In the genomic region with DNA sequence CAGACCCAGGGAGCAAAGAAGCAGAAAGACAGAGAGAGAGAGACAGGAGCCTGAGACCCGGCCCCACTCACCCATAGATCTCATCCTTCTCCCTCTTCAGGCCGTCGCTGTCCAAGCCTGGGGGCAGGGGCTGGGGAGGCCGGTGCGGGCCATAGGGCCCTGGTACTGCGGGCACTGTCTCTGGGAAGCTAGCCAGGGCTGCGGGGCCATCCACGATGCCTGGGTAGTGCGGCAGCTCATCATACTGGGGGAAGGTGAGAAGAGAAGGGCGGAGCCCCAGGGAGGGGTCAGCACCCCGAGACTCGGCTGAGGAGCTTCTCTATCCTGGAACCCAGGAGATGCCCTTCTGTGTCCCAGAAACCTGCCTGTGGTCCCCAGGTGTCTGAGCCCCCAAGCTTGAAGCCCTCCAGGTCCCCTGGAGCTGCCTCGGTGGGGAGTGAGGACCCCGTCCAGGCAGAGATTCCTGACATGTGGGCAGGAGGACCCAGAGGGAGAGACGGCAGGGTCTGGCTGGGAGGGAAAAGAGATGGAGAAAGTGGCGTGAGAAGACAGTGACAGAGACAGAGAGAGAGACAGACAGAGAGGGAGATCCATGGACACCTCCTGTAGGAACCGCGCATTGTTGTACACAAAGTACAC, we compare ENCODE assay signal across 20 cellular contexts. TPM values are rescaled to one million over a fixed set of nuclear protein-coding genes. Genes with fewer than 3 reads are reported as not detected.
DNase-seq lines count a peak whose midpoint lies in the region; ATAC-seq, FAIRE-seq and TF ChIP-seq lines count a peak whose summit lies in the region.
"Had no signal": no experiment of that assay in that cellular context is flagged by ENCODE, and none has a peak within 500 bp of the region (broad histone marks: within the 10 kb centered on the region; RNA-seq: fewer than 3 reads in every experiment).

No MANE protein-coding gene starts in this region.

- TF ChIP-seq RAD21 in SK-N-SH (IDR thresholded peaks at IDR 0.05; ENCODE audit: low read length) (no peak), HepG2 (CRISPR knock-in tag; IDR thresholded peaks at IDR 0.05) (no peak)

- H3K9me3 ChIP-seq in SK-N-SH (no peaks in the 10 kb centered on the region), HepG2 (ENCODE audit: low read length) (no peaks in the 10 kb centered on the region), WERI-Rb-1 (ENCODE audit: severe bottlenecking) (no peaks in the 10 kb centered on the region)
- H3K9me3 ChIP-seq: tibial nerve had no signal

- H3K36me3 Mint-ChIP-seq in chondrocyte (ENCODE audit: low read depth), result peaks cover 18% of the 10 kb centered on the region
- peaks cover 5% of the 10 kb centered on the region for H3K36me3 Mint-ChIP-seq in type B pancreatic cell
- peaks cover 0 to 7% of the 10 kb centered on the region in 2 donors for H3K36me3 Mint-ChIP-seq in CD14-positive monocyte
- no peaks in the 10 kb centered on the region for H3K36me3 Mint-ChIP-seq in activated CD4-positive, alpha-beta memory T cell treated with anti-CD3 and anti-CD28 coated beads, Interleukin-2, amount 10 ng/mL, durations not matched to agents 7 days and 5 days (ENCODE audit: low read depth)

- H3K79me2 ChIP-seq in SK-N-SH (ENCODE audit: insufficient read depth) (peaks cover 21% of the 10 kb centered on the region), HepG2 (ENCODE audit: insufficient read depth, low read length) (no peaks in the 10 kb centered on the region)

- H3K27me3 Mint-ChIP-seq in chondrocyte (ENCODE audit: low read depth) (peaks cover 8% of the 10 kb centered on the region), type B pancreatic cell (peaks cover 58% of the 10 kb centered on the region), CD14-positive monocyte (ENCODE audit: low read depth in 3 of 3) (peaks cover 72 to 89% (median 77%) of the 10 kb centered on the region in 3 donors)
- H3K27me3 Mint-ChIP-seq in activated CD4-positive, alpha-beta memory T cell treated with anti-CD3 and anti-CD28 coated beads, Interleukin-2, amount 10 ng/mL, durations not matched to agents 7 days and 5 days, result peaks cover 71% of the 10 kb centered on the region

- POLR2A ChIA-PET in SK-N-SH (lab: Yijun Ruan, JAX), result interaction anchor here (0.6 kb wide), 1 partner anchor 10 kb away, joined by 3 read pairs; no protein-coding TSS in a partner anchor
- POLR2A ChIA-PET in HepG2 (lab: Yijun Ruan, JAX), result no interaction called here
- POLR2A ChIA-PET in activated CD4-positive, alpha-beta memory T cell treated with anti-CD3 and anti-CD28 coated beads, Interleukin-2, amount 10 ng/mL, durations not matched to agents 7 days and 5 days (lab: Charles Lee), result no interaction called here

- H3K4me2 ChIP-seq in SK-N-SH, result peak overlapping the region; percentile 99
- no peak overlapping the region for H3K4me2 ChIP-seq in HepG2 (ENCODE audit: low read depth, low read length)

- in situ Hi-C loops in HepG2 (cut with HindIII; ENCODE audit: extremely low pct_ligation_motif_present, low pct_unique_long_range_greater_than_20kb), result loop anchor here (10.0 kb wide), 1 partner anchor 122 kb away; no protein-coding TSS in a partner anchor

- no TSS peak for BruUV-seq in HepG2 (replicated peaks; lab: Mats Ljungman, UMichigan)

- H3K9me2 ChIP-seq in SK-N-SH, result no peaks in the 10 kb centered on the region

- H3K4me1 ChIP-seq in SK-N-SH (ENCODE audit: control insufficient read depth in 1 of 2, insufficient read depth in 2 of 2, low read depth in 1 of 2, low read length in 1 of 2) (peaks cover 24 to 37% of the 10 kb centered on the region in 2 experiments; a peak in 3 of 4 replicates), HepG2 (ENCODE audit: insufficient read depth, low read length) (peaks cover 5% of the 10 kb centered on the region; the same call in 1 of the 2 replicates)

- DNase-seq in SK-N-SH, result peak; percentile 40
- DNase-seq in chondrocyte (ENCODE audit: low spot score), result no peak
- no peak for DNase-seq in HepG2 (ENCODE audit: low spot score)
- DNase-seq in type B pancreatic cell (ENCODE audit: extremely low spot score, unreplicated experiment), result no peak
- DNase-seq in CD14-positive monocyte (ENCODE audit: low spot score), result no peak
- DNase-seq in activated CD4-positive, alpha-beta memory T cell treated with anti-CD3 and anti-CD28 coated beads, Interleukin-2, amount 10 ng/mL, durations not matched to agents 7 days and 5 days, result no peak
- DNase-seq in WERI-Rb-1, result no peak
- DNase-seq: activated B cell treated with CpG ODN at 0.5 μM for 24 hours; DND-41; NCI-H1436; NCI-H774; SIG-M5; stimulated activated CD4-positive, alpha-beta T cell treated with anti-CD3 and anti-CD28 coated beads, Interleukin-12 subunit alpha, Interleukin-12 subunit beta, amount 100 ng/mL, for 4 hours had no signal

- H3K9ac ChIP-seq in SK-N-SH, result no peak overlapping the region
- H3K9ac ChIP-seq in HepG2 (ENCODE audit: insufficient read depth, low read depth, low read length), result no peak overlapping the region

- no peak overlapping the region for H2AFZ ChIP-seq in SK-N-SH (ENCODE audit: low read depth)
- H2AFZ ChIP-seq in HepG2 (ENCODE audit: low read length), result no peak overlapping the region

- H3K27me3 ChIP-seq in SK-N-SH (ENCODE audit: insufficient read depth), result no peaks in the 10 kb centered on the region
- H3K27me3 ChIP-seq in HepG2 (ENCODE audit: control insufficient read depth in 1 of 2, insufficient read depth in 2 of 2, low read length in 2 of 2), result peaks cover 12 to 80% of the 10 kb centered on the region in 2 experiments
- H3K27me3 ChIP-seq in WERI-Rb-1 (ENCODE audit: insufficient read depth, low read depth, severe bottlenecking), result no peaks in the 10 kb centered on the region

- TF ChIP-seq POLR2A in HepG2 (IDR thresholded peaks at IDR 0.05; ENCODE audit: insufficient read depth in 1 of 2, low read depth in 2 of 2, low read length in 2 of 2), result no peak

- H3F3A ChIP-seq in SK-N-SH (replicated peaks; ENCODE audit: insufficient read depth), result peaks cover 8% of the 10 kb centered on the region

- H3K4me1 Mint-ChIP-seq in chondrocyte (ENCODE audit: low read depth) (peaks cover 45% of the 10 kb centered on the region), type B pancreatic cell (ENCODE audit: unreplicated experiment) (peaks cover 21% of the 10 kb centered on the region), CD14-positive monocyte (peaks cover 14% of the 10 kb centered on the region)
- peaks cover 12% of the 10 kb centered on the region for H3K4me1 Mint-ChIP-seq in activated CD4-positive, alpha-beta memory T cell treated with anti-CD3 and anti-CD28 coated beads, Interleukin-2, amount 10 ng/mL, durations not matched to agents 7 days and 5 days

- no peak for FAIRE-seq in HepG2 (lab: Jason Lieb, UNC)
- FAIRE-seq: A204.1, colon, GM12892, GM19239 had no signal

- H3K27ac Mint-ChIP-seq in chondrocyte (ENCODE audit: unreplicated experiment) (no peak overlapping the region), type B pancreatic cell (peak overlapping the region; percentile 76), CD14-positive monocyte (no peak overlapping the region)
- H3K27ac Mint-ChIP-seq in activated CD4-positive, alpha-beta memory T cell treated with anti-CD3 and anti-CD28 coated beads, Interleukin-2, amount 10 ng/mL, durations not matched to agents 7 days and 5 days, result no peak overlapping the region
- H3K27ac Mint-ChIP-seq: activated B cell treated with CpG ODN at 0.5 μM for 24 hours had no signal

- CTCF ChIA-PET in SK-N-SH (lab: Yijun Ruan, JAX), result interaction anchor here (0.7 to 2.1 kb wide), 4 partner anchors 19 to 99 kb away, joined by 3 to 8 read pairs (median 4); no protein-coding TSS in a partner anchor
- CTCF ChIA-PET in HepG2 (lab: Yijun Ruan, JAX; ENCODE audit: low intra/inter-chr PET ratio, low total read pairs), result no interaction called here
- CTCF ChIA-PET in activated CD4-positive, alpha-beta memory T cell treated with anti-CD3 and anti-CD28 coated beads, Interleukin-2, amount 10 ng/mL, durations not matched to agents 7 days and 5 days (lab: Charles Lee), result interaction anchor here (0.8 kb wide), 1 partner anchor 135 kb away, joined by 3 read pairs; no protein-coding TSS in a partner anchor

- intact Hi-C loops in HepG2 (cut with micrococcal nuclease; ENCODE audit: unreplicated experiment) (no loop called here), CD14-positive monocyte (cut with micrococcal nuclease) (no loop called here)

- 79% methylated on average over 12 of the region's 18 CpGs for WGBS in SK-N-SH (ENCODE audit: low lambda C conversion rate)
- 2% methylated on average over 17 of the region's 18 CpGs for WGBS in HepG2 (ENCODE audit: low lambda C conversion rate)

- peak overlapping the region; percentile 65 to 73; a peak in 3 of 4 replicates for H3K4me3 ChIP-seq in SK-N-SH (ENCODE audit: low read depth in 2 of 2, low read length in 1 of 2)
- no peak overlapping the region for H3K4me3 ChIP-seq in HepG2 (replicated peaks in 1 of 3; ENCODE audit: insufficient read depth in 1 of 3, low read depth in 2 of 3, low read length in 3 of 3)
- H3K4me3 ChIP-seq in WERI-Rb-1 (ENCODE audit: low read depth, low read length), result no peak overlapping the region

- TF ChIP-seq EP300 in SK-N-SH (IDR thresholded peaks at IDR 0.05; ENCODE audit: borderline replicate concordance in 1 of 2, low read depth in 1 of 2, low read length in 1 of 2) (no peak), HepG2 (IDR thresholded peaks at IDR 0.05; ENCODE audit: low read depth in 2 of 2, low read length in 2 of 2) (no peak), HepG2 (CRISPR knock-in tag; IDR thresholded peaks at IDR 0.05; ENCODE audit: borderline replicate concordance) (no peak)

- peaks cover 5 to 6% of the 10 kb centered on the region in 2 experiments for H3K36me3 ChIP-seq in SK-N-SH (replicated peaks in 1 of 2; ENCODE audit: control insufficient read depth in 1 of 2, insufficient read depth in 2 of 2, low read length in 1 of 2)
- H3K36me3 ChIP-seq in HepG2 (replicated peaks in 1 of 2; ENCODE audit: control insufficient read depth in 1 of 2, insufficient read depth in 2 of 2, low read length in 2 of 2), result no peaks in the 10 kb centered on the region
- peaks cover 12% of the 10 kb centered on the region for H3K36me3 ChIP-seq in WERI-Rb-1

- ATAC-seq in SK-N-SH treated with all-trans-retinoic acid at 6 μM for 48 hours (no peak), HepG2 (peak; percentile 22; the same call in 2 of the 3 replicates)

- H4K20me1 ChIP-seq in SK-N-SH (ENCODE audit: insufficient read depth) (peaks cover 25% of the 10 kb centered on the region), HepG2 (ENCODE audit: insufficient read depth, low read length) (peaks cover 8% of the 10 kb centered on the region; the same call in 1 of the 2 replicates)

- H3K27ac ChIP-seq in SK-N-SH (ENCODE audit: low read depth in 2 of 2, low read length in 1 of 2) (no peak overlapping the region), HepG2 (ENCODE audit: extremely low read length, insufficient read depth, low read length) (no peak overlapping the region), WERI-Rb-1 (no peak overlapping the region)
- H3K27ac ChIP-seq: tibial nerve had no signal

- TF ChIP-seq CTCF in SK-N-SH (IDR thresholded peaks at IDR 0.05), result no peak
- TF ChIP-seq CTCF in chondrocyte (IDR thresholded peaks at IDR 0.05), result no peak
- no peak for TF ChIP-seq CTCF in HepG2 (CRISPR knock-in tag; IDR thresholded peaks at IDR 0.05)
- TF ChIP-seq CTCF in type B pancreatic cell (conservative IDR thresholded peaks at IDR 0.05), result no peak
- TF ChIP-seq CTCF in CD14-positive monocyte (IDR thresholded peaks at IDR 0.05), result no peak
- no peak for TF ChIP-seq CTCF in WERI-Rb-1 (IDR thresholded peaks at IDR 0.05; ENCODE audit: low read depth, low read length)

- peak overlapping the region; percentile 80 for H3K4me3 Mint-ChIP-seq in chondrocyte (ENCODE audit: unreplicated experiment)
- peak overlapping the region; percentile 84 for H3K4me3 Mint-ChIP-seq in type B pancreatic cell
- H3K4me3 Mint-ChIP-seq in CD14-positive monocyte, result peak overlapping the region in 1 of 2 donors; percentile 83
- H3K4me3 Mint-ChIP-seq in activated CD4-positive, alpha-beta memory T cell treated with anti-CD3 and anti-CD28 coated beads, Interleukin-2, amount 10 ng/mL, durations not matched to agents 7 days and 5 days, result no peak overlapping the region

- H3K9me3 Mint-ChIP-seq in chondrocyte (ENCODE audit: low read depth) (no peaks in the 10 kb centered on the region), type B pancreatic cell (no peaks in the 10 kb centered on the region), CD14-positive monocyte (peaks cover 0 to 18% (median 7%) of the 10 kb centered on the region in 7 donors)
- no peaks in the 10 kb centered on the region for H3K9me3 Mint-ChIP-seq in activated CD4-positive, alpha-beta memory T cell treated with anti-CD3 and anti-CD28 coated beads, Interleukin-2, amount 10 ng/mL, durations not matched to agents 7 days and 5 days
- H3K9me3 Mint-ChIP-seq: activated B cell treated with CpG ODN at 0.5 μM for 24 hours had no signal

RNA-seq across cellular contexts. Expression of gene MEIS3, which starts 2.1 kb away (rescaled TPM):
- polyA plus RNA-seq in SK-N-SH (2012; rRNA removed) (61.0 and 69.8 TPM in 2 replicates), HepG2 (2011; rRNA removed) (0.70 and 0.94 TPM in 2 replicates), CD14-positive monocyte (not detected)
- 34.6 and 50.3 TPM in 2 replicates for polyA plus RNA-seq in SK-N-SH (2012; cell fraction: cytosol; rRNA removed)
- polyA plus RNA-seq in SK-N-SH (2012; cell fraction: nucleus; rRNA removed), result 160 and 191 TPM in 2 replicates
- total RNA-seq in chondrocyte (79.5 to 83.4 TPM (median 82.2 TPM) in 3 replicates), HepG2 (2016; rRNA removed; fragmentation: Illumina TruSeq; extraction: Trizol) (0.09 and 1.2 TPM in 2 replicates), type B pancreatic cell (ENCODE audit: low replicate concordance) (29.2 and 43.2 TPM in 2 replicates)
- 1.1 and 1.5 TPM in 2 replicates for total RNA-seq in HepG2 (2016; cell fraction: cytosol; rRNA removed; fragmentation: Illumina TruSeq; extraction: Trizol; ENCODE audit: low read depth)
- total RNA-seq in HepG2 (2016; cell fraction: insoluble cytoplasmic fraction; rRNA removed; fragmentation: Illumina TruSeq; extraction: Trizol), result not detected in 2 replicates
- total RNA-seq in HepG2 (2016; cell fraction: membrane; rRNA removed; fragmentation: Illumina TruSeq; extraction: Trizol), result 0.52 and 0.62 TPM in 2 replicates
- total RNA-seq in HepG2 (2016; cell fraction: nucleus; rRNA removed; fragmentation: Illumina TruSeq; extraction: Trizol), result not detected in 2 replicates
- polyA plus RNA-seq in HepG2 (2011; cell fraction: cytosol; rRNA removed), result 0.39 and 0.59 TPM in 2 replicates
- 2.3 and 2.8 TPM in 2 replicates for polyA plus RNA-seq in HepG2 (2011; cell fraction: nucleus; rRNA removed)
- 0.25 and 0.93 TPM in 2 replicates for polyA plus RNA-seq in HepG2 (2012)
- 0.09 and 0.23 TPM in 2 replicates for polyA plus RNA-seq in HepG2 (2016; cell fraction: cytosol; fragmentation: Illumina TruSeq; extraction: Trizol; ENCODE audit: low read depth)
- not detected in 2 replicates for polyA plus RNA-seq in HepG2 (2016; cell fraction: insoluble cytoplasmic fraction; fragmentation: Illumina TruSeq; extraction: Trizol; ENCODE audit: low read depth)
- polyA plus RNA-seq in HepG2 (2016; cell fraction: membrane; fragmentation: Illumina TruSeq; extraction: Trizol; ENCODE audit: low read depth), result 0.41 and 0.55 TPM in 2 replicates
- polyA plus RNA-seq in HepG2 (2016; cell fraction: nucleus; fragmentation: Illumina TruSeq; extraction: Trizol; ENCODE audit: insufficient read depth, low read depth), result 0.29 TPM in 1 of 2 replicates, not detected in the other
- 0.82 and 12.4 TPM in 2 replicates for polyA minus RNA-seq in HepG2 (2011; rRNA and poly(A)+ RNA removed; ENCODE audit: low replicate concordance)
- polyA minus RNA-seq in HepG2 (2011; cell fraction: cytosol; rRNA and poly(A)+ RNA removed), result 0.69 and 0.70 TPM in 2 replicates
- 0.50 and 0.64 TPM in 2 replicates for polyA minus RNA-seq in HepG2 (2011; cell fraction: nucleus; rRNA and poly(A)+ RNA removed)
- under 1 TPM in 1 of 2 experiments, not detected in 1; 0.18 TPM for total RNA-seq in activated CD4-positive, alpha-beta memory T cell treated with anti-CD3 and anti-CD28 coated beads, Interleukin-2, amount 10 ng/mL, durations not matched to agents 7 days and 5 days
- total RNA-seq: activated B cell treated with CpG ODN at 0.5 μM for 24 hours had no signal

RNA-seq across cellular contexts. Expression of gene SLC8A2, which starts 54.5 kb away (rescaled TPM):
- polyA plus RNA-seq in SK-N-SH (2012; rRNA removed) (0.29 and 0.58 TPM in 2 replicates), HepG2 (2011; rRNA removed) (0.09 TPM in 1 of 2 replicates, not detected in the other), CD14-positive monocyte (not detected)
- polyA plus RNA-seq in SK-N-SH (2012; cell fraction: cytosol; rRNA removed), result 0.26 and 0.45 TPM in 2 replicates
- polyA plus RNA-seq in SK-N-SH (2012; cell fraction: nucleus; rRNA removed), result 0.56 and 0.79 TPM in 2 replicates
- total RNA-seq in chondrocyte (0.27 to 0.42 TPM (median 0.31 TPM) in 3 replicates), HepG2 (2016; rRNA removed; fragmentation: Illumina TruSeq; extraction: Trizol) (0.02 TPM in 1 of 2 replicates, not detected in the other), type B pancreatic cell (ENCODE audit: low replicate concordance) (1.2 and 1.3 TPM in 2 replicates)
- total RNA-seq in HepG2 (2016; cell fraction: cytosol; rRNA removed; fragmentation: Illumina TruSeq; extraction: Trizol; ENCODE audit: low read depth), result not detected in 2 replicates
- not detected in 2 replicates for total RNA-seq in HepG2 (2016; cell fraction: insoluble cytoplasmic fraction; rRNA removed; fragmentation: Illumina TruSeq; extraction: Trizol)
- total RNA-seq in HepG2 (2016; cell fraction: membrane; rRNA removed; fragmentation: Illumina TruSeq; extraction: Trizol), result not detected in 2 replicates
- total RNA-seq in HepG2 (2016; cell fraction: nucleus; rRNA removed; fragmentation: Illumina TruSeq; extraction: Trizol), result not detected in 2 replicates
- polyA plus RNA-seq in HepG2 (2011; cell fraction: cytosol; rRNA removed), result 0.09 and 0.12 TPM in 2 replicates
- 0.19 and 0.51 TPM in 2 replicates for polyA plus RNA-seq in HepG2 (2011; cell fraction: nucleus; rRNA removed)
- polyA plus RNA-seq in HepG2 (2012), result 0.07 TPM in 1 of 2 replicates, not detected in the other
- not detected in 2 replicates for polyA plus RNA-seq in HepG2 (2016; cell fraction: cytosol; fragmentation: Illumina TruSeq; extraction: Trizol; ENCODE audit: low read depth)
- not detected in 2 replicates for polyA plus RNA-seq in HepG2 (2016; cell fraction: insoluble cytoplasmic fraction; fragmentation: Illumina TruSeq; extraction: Trizol; ENCODE audit: low read depth)
- polyA plus RNA-seq in HepG2 (2016; cell fraction: membrane; fragmentation: Illumina TruSeq; extraction: Trizol; ENCODE audit: low read depth), result not detected in 2 replicates
- polyA plus RNA-seq in HepG2 (2016; cell fraction: nucleus; fragmentation: Illumina TruSeq; extraction: Trizol; ENCODE audit: insufficient read depth, low read depth), result not detected in 2 replicates
- polyA minus RNA-seq in HepG2 (2011; rRNA and poly(A)+ RNA removed; ENCODE audit: low replicate concordance), result 0.78 TPM in 1 of 2 replicates, not detected in the other
- not detected in 2 replicates for polyA minus RNA-seq in HepG2 (2011; cell fraction: cytosol; rRNA and poly(A)+ RNA removed)
- not detected in 2 replicates for polyA minus RNA-seq in HepG2 (2011; cell fraction: nucleus; rRNA and poly(A)+ RNA removed)
- total RNA-seq in activated CD4-positive, alpha-beta memory T cell treated with anti-CD3 and anti-CD28 coated beads, Interleukin-2, amount 10 ng/mL, durations not matched to agents 7 days and 5 days, result not detected
- total RNA-seq: activated B cell treated with CpG ODN at 0.5 μM for 24 hours, kidney epithelial cell, tibial nerve had no signal

Comparison
In these comparisons a context has a peak if more than half of its experiments do, and no peak if none do; other contexts are left out.
1. H3K4me3 ChIP-seq: peak in SK-N-SH (2 of 2); none in HepG2 (0 of 3) and WERI-Rb-1 (single experiment).
2. RNA of gene MEIS3, which starts 2.1 kb away (total RNA-seq): 79.5 to 83.4 TPM in chondrocyte and 29.2 to 43.2 TPM in type B pancreatic cell; 0.18 TPM in activated CD4-positive, alpha-beta memory T cell treated with anti-CD3 and anti-CD28 coated beads, Interleukin-2, amount 10 ng/mL, durations not matched to agents 7 days and 5 days and 0.09 to 1.5 TPM in HepG2; every median in the first group is over 10 times any median in the second.
3. Of the 25 proteins assayed by ChIP-seq in both HepG2 and SK-N-SH: peak only in HepG2: none; only in SK-N-SH: REST; in both: none; in neither: 24.